28 cellular contexts compared by ENCODE assay signal in genomic region chr9:759983-760715, GRCh38.
"Had no signal": no experiment of that assay in that cellular context is flagged by ENCODE, and none has a peak within 500 bp of the region (broad histone marks: within the 10 kb centered on the region; RNA-seq: fewer than 3 reads in every experiment).

No MANE protein-coding gene starts in this region.

- H3K27ac ChIP-seq: cardiac muscle cell, gastroesophageal sphincter, spleen, tibial nerve had no signal

- H3K27ac Mint-ChIP-seq: activated CD4-positive, alpha-beta T cell treated with anti-CD3 and anti-CD28 coated beads for 36 hours; activated CD8-positive, alpha-beta memory T cell treated with anti-CD3 and anti-CD28 coated beads, Interleukin-2, amount 10 ng/mL, durations not matched to agents 7 days and 5 days; activated CD8-positive, alpha-beta T cell treated with anti-CD3 and anti-CD28 coated beads, Interleukin-2, amount 10 ng/mL, durations not matched to agents 7 days and 5 days; activated naive CD4-positive, alpha-beta T cell treated with anti-CD3 and anti-CD28 coated beads, Interleukin-2, amount 50 U/mL, for 72 hours; activated T-helper 2 cell treated with anti-CD3 and anti-CD28 coated beads, Interferon-gamma antibody, Interleukin-2, Interleukin-4, amounts not matched to agents 10 μg/mL and 5 μg/mL and 100 μg/mL, durations not matched to agents 14 hours and 24 hours and 36 hours; mesothelial cell of epicardium; naive B cell; T-helper 2 cell treated with Interferon-gamma antibody and Interleukin-4, amounts not matched to agents 5 μg/mL and 100 μg/mL, for 36 hours had no signal

- H3K4me3 ChIP-seq: body of pancreas, cardiac muscle cell, coronary artery, dorsolateral prefrontal cortex, gastroesophageal sphincter, pancreas, spleen, tibial nerve had no signal

- H3K9me3 ChIP-seq: body of pancreas, gastroesophageal sphincter, pancreas, spleen, tibial nerve had no signal

- H3K36me3 Mint-ChIP-seq: activated CD8-positive, alpha-beta memory T cell treated with anti-CD3 and anti-CD28 coated beads, Interleukin-2, amount 10 ng/mL, durations not matched to agents 7 days and 5 days; activated naive CD4-positive, alpha-beta T cell treated with anti-CD3 and anti-CD28 coated beads, Interleukin-2, amount 50 U/mL, for 72 hours; immature natural killer cell; mesothelial cell of epicardium; naive B cell had no signal

- H3K27me3 ChIP-seq: body of pancreas, cardiac muscle cell, dorsolateral prefrontal cortex, gastroesophageal sphincter, pancreas, tibial nerve had no signal

- DNase-seq: activated CD4-positive, alpha-beta T cell treated with anti-CD3 and anti-CD28 coated beads for 36 hours; activated CD4-positive, CD25-positive, alpha-beta regulatory T cell; activated CD8-positive, alpha-beta memory T cell treated with anti-CD3 and anti-CD28 coated beads, Interleukin-2, amount 10 ng/mL, durations not matched to agents 7 days and 5 days; activated CD8-positive, alpha-beta T cell treated with anti-CD3 and anti-CD28 coated beads, Interleukin-2, amount 10 ng/mL, durations not matched to agents 7 days and 5 days; activated naive CD4-positive, alpha-beta T cell; activated T-cell treated with anti-CD3 and anti-CD28 coated beads, Interleukin-2, amount 50 U/mL, for 48 hours; body of pancreas; dorsolateral prefrontal cortex; effector memory CD4-positive, alpha-beta T cell; head of caudate nucleus; immature natural killer cell; kidney; left colon; naive B cell; nucleus accumbens; pancreas; right cardiac atrium; spleen; stimulated activated naive CD8-positive, alpha-beta T cell treated with anti-CD3 and anti-CD28 coated beads, Interleukin-15, Interleukin-2, amounts not matched to agents 100 U/mL and 50 U/mL, for 24 hours; T-helper 1 cell had no signal

- H3K4me3 Mint-ChIP-seq: activated CD4-positive, alpha-beta T cell treated with anti-CD3 and anti-CD28 coated beads for 36 hours; activated CD8-positive, alpha-beta memory T cell treated with anti-CD3 and anti-CD28 coated beads, Interleukin-2, amount 10 ng/mL, durations not matched to agents 7 days and 5 days; activated CD8-positive, alpha-beta T cell treated with anti-CD3 and anti-CD28 coated beads, Interleukin-2, amount 10 ng/mL, durations not matched to agents 7 days and 5 days; immature natural killer cell; mesothelial cell of epicardium; naive B cell; T-helper 2 cell treated with Interferon-gamma antibody and Interleukin-4, amounts not matched to agents 5 μg/mL and 100 μg/mL, for 36 hours had no signal

- H3K36me3 ChIP-seq: cardiac muscle cell, gastroesophageal sphincter, pancreas, spleen, tibial nerve had no signal

- ATAC-seq: activated CD4-positive, alpha-beta T cell treated with anti-CD3 and anti-CD28 coated beads for 36 hours; activated CD8-positive, alpha-beta memory T cell treated with anti-CD3 and anti-CD28 coated beads, Interleukin-2, amount 10 ng/mL, durations not matched to agents 7 days and 5 days; activated CD8-positive, alpha-beta T cell treated with anti-CD3 and anti-CD28 coated beads, Interleukin-2, amount 10 ng/mL, durations not matched to agents 7 days and 5 days; activated naive CD4-positive, alpha-beta T cell treated with anti-CD3 and anti-CD28 coated beads, Interleukin-2, amount 50 U/mL, for 72 hours; body of pancreas; gastroesophageal sphincter; left colon; pancreas; right cardiac atrium; stimulated activated naive CD8-positive, alpha-beta T cell treated with anti-CD3 and anti-CD28 coated beads, Interleukin-15, Interleukin-2, amounts not matched to agents 100 U/mL and 50 U/mL, for 24 hours had no signal

- H3K9me3 Mint-ChIP-seq: activated naive CD4-positive, alpha-beta T cell treated with anti-CD3 and anti-CD28 coated beads, Interleukin-2, amount 50 U/mL, for 72 hours; activated T-helper 2 cell treated with anti-CD3 and anti-CD28 coated beads, Interferon-gamma antibody, Interleukin-2, Interleukin-4, amounts not matched to agents 10 μg/mL and 5 μg/mL and 100 μg/mL, durations not matched to agents 14 hours and 24 hours and 36 hours; immature natural killer cell; mesothelial cell of epicardium; naive B cell; T-helper 2 cell treated with Interferon-gamma antibody and Interleukin-4, amounts not matched to agents 5 μg/mL and 100 μg/mL, for 36 hours had no signal
